In the genomic region with DNA sequence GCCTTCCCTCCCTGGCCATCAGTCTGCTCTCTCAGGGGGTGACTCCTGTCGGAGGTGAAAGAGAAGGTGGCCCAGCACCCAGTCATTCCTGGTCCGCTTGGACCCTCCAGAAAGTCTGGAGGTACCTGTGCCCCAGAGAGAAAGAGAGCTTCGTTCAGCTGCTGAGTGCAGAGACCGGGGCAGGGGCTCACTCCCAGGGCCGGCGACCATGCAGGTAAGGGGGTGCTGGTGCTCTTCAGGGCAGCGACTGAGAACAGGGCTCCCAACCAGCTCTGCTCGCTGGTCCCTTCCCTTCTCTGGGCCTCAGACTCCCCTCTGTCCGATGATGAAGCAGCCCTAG, we compare ENCODE assay signal across 18 cellular contexts. TPM values are rescaled to one million over a fixed set of nuclear protein-coding genes. Genes with fewer than 3 reads are reported as not detected.
A peak's percentile ranks its signal among the peaks of the same experiment; 100 is the strongest.
DNase-seq lines count a peak whose midpoint lies in the region; ATAC-seq, FAIRE-seq and TF ChIP-seq lines count a peak whose summit lies in the region.
"Had no signal": no experiment of that assay in that cellular context is flagged by ENCODE, and none has a peak within 500 bp of the region (broad histone marks: within the 10 kb centered on the region; RNA-seq: fewer than 3 reads in every experiment).

No MANE protein-coding gene starts in this region.

- H3K27me3 ChIP-seq in K562 (ENCODE audit: control insufficient read depth in 2 of 2, insufficient read depth in 2 of 2, low read length in 2 of 2) (no peaks in the 10 kb centered on the region), right cardiac atrium (ENCODE audit: control insufficient read depth, insufficient read depth) (no peaks in the 10 kb centered on the region), rectal smooth muscle tissue (ENCODE audit: control insufficient read depth, insufficient read depth, low read length) (no peaks in the 10 kb centered on the region), upper lobe of right lung (no peaks in the 10 kb centered on the region)

- in situ Hi-C loops in K562 (cut with MboI) = no loop called here

- 29% methylated on average over 9 of the region's 9 CpGs for WGBS in K562 (ENCODE audit: insufficient coverage, low coverage, missing lambda C conversion rate)
- WGBS in right cardiac atrium = 71% methylated on average over 9 of the region's 9 CpGs

- CTCF ChIA-PET in K562 (lab: Yijun Ruan, JAX; ENCODE audit: low intra/inter-chr PET ratio) = no interaction called here

- peak; percentile 59 for TF ChIP-seq POLR2A in K562 (conservative IDR thresholded peaks at IDR 0.05)

- TF ChIP-seq CTCF in K562 (IDR thresholded peaks at IDR 0.05 in 2 of 3, conservative IDR thresholded peaks at IDR 0.05 in 1 of 3; ENCODE audit: insufficient read depth in 2 of 3, low read depth in 1 of 3, low read length in 3 of 3) = no peak
- no peak for TF ChIP-seq CTCF in upper lobe of right lung (IDR thresholded peaks at IDR 0.05)

- H3K4me1 ChIP-seq in K562 (replicated peaks in 1 of 2; ENCODE audit: control insufficient read depth in 2 of 2, insufficient read depth in 2 of 2, low read length in 2 of 2) (peaks cover 84% of the 10 kb centered on the region in 2 experiments), right cardiac atrium (ENCODE audit: control insufficient read depth, insufficient read depth, low read length) (peaks cover 60% of the 10 kb centered on the region), rectal smooth muscle tissue (ENCODE audit: control insufficient read depth, insufficient read depth, low read length) (peaks cover 74% of the 10 kb centered on the region), upper lobe of right lung (peaks cover 94% of the 10 kb centered on the region)

- no peak for TF ChIP-seq EP300 in K562 (IDR thresholded peaks at IDR 0.05; ENCODE audit: low read length)

- peaks cover 87% of the 10 kb centered on the region for H3K79me2 ChIP-seq in K562 (ENCODE audit: control insufficient read depth, insufficient read depth, low read length)

- H3K36me3 ChIP-seq in K562 (ENCODE audit: control insufficient read depth, insufficient read depth, low read length) (peaks cover 44% of the 10 kb centered on the region), rectal smooth muscle tissue (ENCODE audit: control insufficient read depth, insufficient read depth, low read length) (no peaks in the 10 kb centered on the region), upper lobe of right lung (no peaks in the 10 kb centered on the region)

- H3K9ac ChIP-seq in K562 (ENCODE audit: insufficient read depth in 1 of 2, low read depth in 2 of 2, low read length in 2 of 2) = peak overlapping the region; percentile 64 to 79
- H3K9ac ChIP-seq in rectal smooth muscle tissue (ENCODE audit: low read length) = no peak overlapping the region

- DNase-seq in K562 (ENCODE audit: extremely low read depth in 1 of 4, low spot score in 3 of 4) (peak in 1 of 4 experiments; percentile 26), right cardiac atrium (peak in 2 of 3 donors; percentile 29 to 41), upper lobe of right lung (no peak), NCI-H1105 (lab: John Stamatoyannopoulos, UW) (no peak), NCI-H1092 (lab: John Stamatoyannopoulos, UW) (no peak)
- DNase-seq: activated CD4-positive, CD25-positive, alpha-beta regulatory T cell; activated effector memory CD4-positive, alpha-beta T cell treated with anti-CD3 and anti-CD28 coated beads, Interleukin-2, amount 50 U/mL, for 16 hours; DND-41; endodermal cell; foreskin melanocyte; Karpas-422; NK-92 treated with Interleukin-12 subunit alpha and Interleukin-12 subunit beta, amount 100 ng/mL, for 24 hours; nucleus accumbens; SHP77 treated with DMSO at 0.1 percent for 48 hours; T-helper 17 cell had no signal

- peak; percentile 15 for ATAC-seq in K562
- ATAC-seq in right cardiac atrium = no peak
- no peak for ATAC-seq in upper lobe of right lung
- ATAC-seq in GM21367 (IDR thresholded peaks at IDR 0.05; ENCODE audit: unreplicated experiment) = no peak
- ATAC-seq: T-helper 17 cell had no signal

- FAIRE-seq in K562 (lab: Jason Lieb, UNC) = no peak

- peak overlapping the region; percentile 41 for H3K4me3 ChIP-seq in K562
- H3K4me3 ChIP-seq in right cardiac atrium (ENCODE audit: low read length) = no peak overlapping the region
- H3K4me3 ChIP-seq in rectal smooth muscle tissue (ENCODE audit: low read length) = no peak overlapping the region
- H3K4me3 ChIP-seq in upper lobe of right lung = no peak overlapping the region

- no peaks in the 10 kb centered on the region for H3K9me1 ChIP-seq in K562 (ENCODE audit: control insufficient read depth, insufficient read depth, low read length)

- POLR2A ChIA-PET in K562 (lab: Yijun Ruan, JAX) = interaction anchor here (0.6 to 1.5 kb wide), 8 partner anchors 10 to 28 kb away, joined by 3 to 5 read pairs (median 4); no protein-coding TSS in a partner anchor

- H4K20me1 ChIP-seq in K562 (replicated peaks; ENCODE audit: control insufficient read depth, insufficient read depth, low read length) = no peaks in the 10 kb centered on the region

- BruUV-seq in K562 (replicated peaks; lab: Mats Ljungman, UMichigan) = no TSS peak

- H3K9me3 ChIP-seq in K562 (replicated peaks; ENCODE audit: control insufficient read depth, insufficient read depth, low read depth, low read length) = no peaks in the 10 kb centered on the region
- no peaks in the 10 kb centered on the region for H3K9me3 ChIP-seq in right cardiac atrium (ENCODE audit: control insufficient read depth, low read length)
- no peaks in the 10 kb centered on the region for H3K9me3 ChIP-seq in upper lobe of right lung

- TF ChIP-seq RAD21 in K562 (CRISPR knock-in tag; conservative IDR thresholded peaks at IDR 0.05 in 1 of 2, IDR thresholded peaks at IDR 0.05 in 1 of 2) = no peak

- peak overlapping the region; percentile 93 for H3K27ac ChIP-seq in K562 (ENCODE audit: extremely low read depth, low read depth, low read length)
- H3K27ac ChIP-seq in right cardiac atrium (ENCODE audit: low read length) = peak overlapping the region; percentile 81
- H3K27ac ChIP-seq in rectal smooth muscle tissue (ENCODE audit: low read depth, low read length) = peak overlapping the region; percentile 96
- peak overlapping the region; percentile 77 for H3K27ac ChIP-seq in upper lobe of right lung
- H3K27ac ChIP-seq: C4-2B had no signal

- peak overlapping the region; percentile 82 for H3K4me2 ChIP-seq in K562 (ENCODE audit: insufficient read depth, low read length)

- intact Hi-C loops in K562 (cut with micrococcal nuclease) = loop anchor here (2.0 to 10.0 kb wide), 4 partner anchors 30 to 125 kb away; partner anchors contain the start of genes HSPG2 and USP48
- intact Hi-C loops in right cardiac atrium (cut with DNase I) = loop anchor here in 1 of 4 donors (5.0 kb wide), 1 partner anchor 35 kb away; no protein-coding TSS in a partner anchor
- intact Hi-C loops in upper lobe of right lung (cut with DNase I) = no loop called here

- H2AFZ ChIP-seq in K562 (ENCODE audit: low read depth, low read length) = 0 out of 2 replicates have a peak overlapping the region, but pooled peaks have one; percentile 18

TF ChIP-seq in K562, 482 proteins besides CTCF, POLR2A, EP300 and RAD21 (continues in another document):
- peak; percentile 33; the same call in 1 of the 2 replicates for TF ChIP-seq TFAP4 (CRISPR knock-in tag; IDR thresholded peaks at IDR 0.05; ENCODE audit: borderline replicate concordance)
- 0 out of 4 replicates have a peak, but pooled peaks of 1 of the 2 experiments have one; percentile 2 for TF ChIP-seq NONO (IDR thresholded peaks at IDR 0.05; ENCODE audit: low read depth in 2 of 2, low read length in 1 of 2)
- TF ChIP-seq ZNF282 (CRISPR knock-in tag; IDR thresholded peaks at IDR 0.05) = no peak
- TF ChIP-seq PML (IDR thresholded peaks at IDR 0.05; ENCODE audit: low read length) = peak; percentile 12; the same call in 1 of the 2 replicates

RNA-seq across cellular contexts. Expression of gene HSPG2, which starts 30.1 kb away (rescaled TPM):
- total RNA-seq in K562 (2011; cell fraction: chromatin; rRNA removed; ENCODE audit: low replicate concordance) = 232 and 574 TPM in 2 replicates
- 235 and 282 TPM in 2 replicates for total RNA-seq in K562 (2011; cell fraction: nucleolus; rRNA removed)
- 178 and 183 TPM in 2 replicates for total RNA-seq in K562 (2011; cell fraction: nucleoplasm; rRNA removed)
- 21.0 and 31.3 TPM in 2 replicates for total RNA-seq in K562 (2014; rRNA removed)
- 11.4 and 15.7 TPM in 2 replicates for total RNA-seq in K562 (2014; rRNA removed; fragmentation: Illumina TruSeq; extraction: Trizol)
- total RNA-seq in K562 (2015; rRNA removed; fragmentation: Illumina TruSeq; extraction: Trizol) = 13.7 and 17.1 TPM in 2 replicates
- 139 and 160 TPM in 2 replicates for total RNA-seq in K562 (2021)
- polyA plus RNA-seq in K562 (2011; rRNA removed) = 9.9 and 20.6 TPM in 2 replicates
- 14.0 and 24.0 TPM in 2 replicates for polyA plus RNA-seq in K562 (2011; cell fraction: cytosol; rRNA removed)
- 101 and 113 TPM in 2 replicates for polyA plus RNA-seq in K562 (2011; cell fraction: nucleus; rRNA removed)
- 55.2 and 134 TPM in 2 replicates for polyA plus RNA-seq in K562 (2012)
- polyA plus RNA-seq in K562 (2014; fragmentation: Illumina TruSeq; extraction: Trizol) = 30.9 and 52.3 TPM in 2 replicates
- polyA plus RNA-seq in K562 (2014; fragmentation: Nextera tagmentation; extraction: Ambion mirVana) = under 1 TPM; 0.14 to 0.86 TPM
- 29.9 and 34.2 TPM in 2 replicates for polyA plus RNA-seq in K562 (2014; rRNA removed)
- polyA minus RNA-seq in K562 (2011; rRNA and poly(A)+ RNA removed) = 23.2 and 36.8 TPM in 2 replicates
- polyA minus RNA-seq in K562 (2011; cell fraction: cytosol; rRNA and poly(A)+ RNA removed) = 58.5 and 103 TPM in 2 replicates
- polyA minus RNA-seq in K562 (2011; cell fraction: nucleus; rRNA and poly(A)+ RNA removed) = 67.2 and 102 TPM in 2 replicates
- total RNA-seq in right cardiac atrium = 100 to 1,000 TPM; 320 to 659 (median 492) TPM
- polyA plus RNA-seq in right cardiac atrium = 257 TPM
- 393 TPM for total RNA-seq in upper lobe of right lung

Comparison
In these comparisons a context has a peak if more than half of its experiments do, and no peak if none do; other contexts are left out.
1. DNase-seq: peak in right cardiac atrium (2 of 3); none in upper lobe of right lung (single experiment), NCI-H1105 (single experiment) and NCI-H1092 (single experiment).
2. Peak in every context shown above with its lines, with median percentiles within 50 percentile points of each other: H3K27ac ChIP-seq.